ENCODE assay signal across 1 cellular context in the genomic region with DNA sequence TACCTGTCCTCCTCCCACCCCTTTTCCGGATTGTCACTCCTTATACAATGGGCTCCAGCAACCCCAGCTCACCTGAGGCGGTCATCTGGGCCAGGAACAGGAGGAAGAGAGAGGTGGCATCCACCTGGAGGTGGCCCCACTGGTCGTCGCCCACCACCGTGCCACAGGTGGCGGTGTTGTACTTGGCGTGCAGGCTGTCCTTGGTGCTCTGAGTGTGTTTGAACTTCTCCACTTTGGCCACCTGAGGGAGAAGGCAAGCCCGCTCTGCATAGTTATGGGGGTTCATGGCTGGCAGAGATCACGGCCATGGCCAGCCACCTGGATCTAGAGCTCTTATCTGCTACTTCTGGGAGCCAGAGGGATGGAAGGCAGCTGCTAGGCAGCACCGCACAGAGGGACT.
TF ChIP-seq lines count a peak whose summit lies in the region.

No MANE protein-coding gene starts in this region.

TF ChIP-seq in GM23338, 12 proteins besides CTCF, POLR2A, EP300 and RAD21 (continued from another document):
- TF ChIP-seq, protein P1, sequence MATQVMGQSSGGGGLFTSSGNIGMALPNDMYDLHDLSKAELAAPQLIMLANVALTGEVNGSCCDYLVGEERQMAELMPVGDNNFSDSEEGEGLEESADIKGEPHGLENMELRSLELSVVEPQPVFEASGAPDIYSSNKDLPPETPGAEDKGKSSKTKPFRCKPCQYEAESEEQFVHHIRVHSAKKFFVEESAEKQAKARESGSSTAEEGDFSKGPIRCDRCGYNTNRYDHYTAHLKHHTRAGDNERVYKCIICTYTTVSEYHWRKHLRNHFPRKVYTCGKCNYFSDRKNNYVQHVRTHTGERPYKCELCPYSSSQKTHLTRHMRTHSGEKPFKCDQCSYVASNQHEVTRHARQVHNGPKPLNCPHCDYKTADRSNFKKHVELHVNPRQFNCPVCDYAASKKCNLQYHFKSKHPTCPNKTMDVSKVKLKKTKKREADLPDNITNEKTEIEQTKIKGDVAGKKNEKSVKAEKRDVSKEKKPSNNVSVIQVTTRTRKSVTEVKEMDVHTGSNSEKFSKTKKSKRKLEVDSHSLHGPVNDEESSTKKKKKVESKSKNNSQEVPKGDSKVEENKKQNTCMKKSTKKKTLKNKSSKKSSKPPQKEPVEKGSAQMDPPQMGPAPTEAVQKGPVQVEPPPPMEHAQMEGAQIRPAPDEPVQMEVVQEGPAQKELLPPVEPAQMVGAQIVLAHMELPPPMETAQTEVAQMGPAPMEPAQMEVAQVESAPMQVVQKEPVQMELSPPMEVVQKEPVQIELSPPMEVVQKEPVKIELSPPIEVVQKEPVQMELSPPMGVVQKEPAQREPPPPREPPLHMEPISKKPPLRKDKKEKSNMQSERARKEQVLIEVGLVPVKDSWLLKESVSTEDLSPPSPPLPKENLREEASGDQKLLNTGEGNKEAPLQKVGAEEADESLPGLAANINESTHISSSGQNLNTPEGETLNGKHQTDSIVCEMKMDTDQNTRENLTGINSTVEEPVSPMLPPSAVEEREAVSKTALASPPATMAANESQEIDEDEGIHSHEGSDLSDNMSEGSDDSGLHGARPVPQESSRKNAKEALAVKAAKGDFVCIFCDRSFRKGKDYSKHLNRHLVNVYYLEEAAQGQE (IDR thresholded peaks at IDR 0.05; ENCODE audit: unreplicated experiment) = no peak
- TF ChIP-seq ZNF331 (CRISPR knock-in tag; IDR thresholded peaks at IDR 0.05; ENCODE audit: low read depth) (no peak), EZH2 (IDR thresholded peaks at IDR 0.05; ENCODE audit: low read depth, unreplicated experiment) (no peak), ZNF114 (CRISPR knock-in tag; IDR thresholded peaks at IDR 0.05) (no peak), EZH2phosphoT487 (IDR thresholded peaks at IDR 0.05; ENCODE audit: unreplicated experiment) (no peak), STAT1 (IDR thresholded peaks at IDR 0.05; ENCODE audit: unreplicated experiment) (no peak), POLR2AphosphoS5 (IDR thresholded peaks at IDR 0.05; ENCODE audit: low read depth) (no peak), CREB1 (CRISPR knock-in tag; IDR thresholded peaks at IDR 0.05; ENCODE audit: low read depth) (no peak), JUNB (IDR thresholded peaks at IDR 0.05; ENCODE audit: unreplicated experiment) (no peak)
- TF ChIP-seq, protein P2, sequence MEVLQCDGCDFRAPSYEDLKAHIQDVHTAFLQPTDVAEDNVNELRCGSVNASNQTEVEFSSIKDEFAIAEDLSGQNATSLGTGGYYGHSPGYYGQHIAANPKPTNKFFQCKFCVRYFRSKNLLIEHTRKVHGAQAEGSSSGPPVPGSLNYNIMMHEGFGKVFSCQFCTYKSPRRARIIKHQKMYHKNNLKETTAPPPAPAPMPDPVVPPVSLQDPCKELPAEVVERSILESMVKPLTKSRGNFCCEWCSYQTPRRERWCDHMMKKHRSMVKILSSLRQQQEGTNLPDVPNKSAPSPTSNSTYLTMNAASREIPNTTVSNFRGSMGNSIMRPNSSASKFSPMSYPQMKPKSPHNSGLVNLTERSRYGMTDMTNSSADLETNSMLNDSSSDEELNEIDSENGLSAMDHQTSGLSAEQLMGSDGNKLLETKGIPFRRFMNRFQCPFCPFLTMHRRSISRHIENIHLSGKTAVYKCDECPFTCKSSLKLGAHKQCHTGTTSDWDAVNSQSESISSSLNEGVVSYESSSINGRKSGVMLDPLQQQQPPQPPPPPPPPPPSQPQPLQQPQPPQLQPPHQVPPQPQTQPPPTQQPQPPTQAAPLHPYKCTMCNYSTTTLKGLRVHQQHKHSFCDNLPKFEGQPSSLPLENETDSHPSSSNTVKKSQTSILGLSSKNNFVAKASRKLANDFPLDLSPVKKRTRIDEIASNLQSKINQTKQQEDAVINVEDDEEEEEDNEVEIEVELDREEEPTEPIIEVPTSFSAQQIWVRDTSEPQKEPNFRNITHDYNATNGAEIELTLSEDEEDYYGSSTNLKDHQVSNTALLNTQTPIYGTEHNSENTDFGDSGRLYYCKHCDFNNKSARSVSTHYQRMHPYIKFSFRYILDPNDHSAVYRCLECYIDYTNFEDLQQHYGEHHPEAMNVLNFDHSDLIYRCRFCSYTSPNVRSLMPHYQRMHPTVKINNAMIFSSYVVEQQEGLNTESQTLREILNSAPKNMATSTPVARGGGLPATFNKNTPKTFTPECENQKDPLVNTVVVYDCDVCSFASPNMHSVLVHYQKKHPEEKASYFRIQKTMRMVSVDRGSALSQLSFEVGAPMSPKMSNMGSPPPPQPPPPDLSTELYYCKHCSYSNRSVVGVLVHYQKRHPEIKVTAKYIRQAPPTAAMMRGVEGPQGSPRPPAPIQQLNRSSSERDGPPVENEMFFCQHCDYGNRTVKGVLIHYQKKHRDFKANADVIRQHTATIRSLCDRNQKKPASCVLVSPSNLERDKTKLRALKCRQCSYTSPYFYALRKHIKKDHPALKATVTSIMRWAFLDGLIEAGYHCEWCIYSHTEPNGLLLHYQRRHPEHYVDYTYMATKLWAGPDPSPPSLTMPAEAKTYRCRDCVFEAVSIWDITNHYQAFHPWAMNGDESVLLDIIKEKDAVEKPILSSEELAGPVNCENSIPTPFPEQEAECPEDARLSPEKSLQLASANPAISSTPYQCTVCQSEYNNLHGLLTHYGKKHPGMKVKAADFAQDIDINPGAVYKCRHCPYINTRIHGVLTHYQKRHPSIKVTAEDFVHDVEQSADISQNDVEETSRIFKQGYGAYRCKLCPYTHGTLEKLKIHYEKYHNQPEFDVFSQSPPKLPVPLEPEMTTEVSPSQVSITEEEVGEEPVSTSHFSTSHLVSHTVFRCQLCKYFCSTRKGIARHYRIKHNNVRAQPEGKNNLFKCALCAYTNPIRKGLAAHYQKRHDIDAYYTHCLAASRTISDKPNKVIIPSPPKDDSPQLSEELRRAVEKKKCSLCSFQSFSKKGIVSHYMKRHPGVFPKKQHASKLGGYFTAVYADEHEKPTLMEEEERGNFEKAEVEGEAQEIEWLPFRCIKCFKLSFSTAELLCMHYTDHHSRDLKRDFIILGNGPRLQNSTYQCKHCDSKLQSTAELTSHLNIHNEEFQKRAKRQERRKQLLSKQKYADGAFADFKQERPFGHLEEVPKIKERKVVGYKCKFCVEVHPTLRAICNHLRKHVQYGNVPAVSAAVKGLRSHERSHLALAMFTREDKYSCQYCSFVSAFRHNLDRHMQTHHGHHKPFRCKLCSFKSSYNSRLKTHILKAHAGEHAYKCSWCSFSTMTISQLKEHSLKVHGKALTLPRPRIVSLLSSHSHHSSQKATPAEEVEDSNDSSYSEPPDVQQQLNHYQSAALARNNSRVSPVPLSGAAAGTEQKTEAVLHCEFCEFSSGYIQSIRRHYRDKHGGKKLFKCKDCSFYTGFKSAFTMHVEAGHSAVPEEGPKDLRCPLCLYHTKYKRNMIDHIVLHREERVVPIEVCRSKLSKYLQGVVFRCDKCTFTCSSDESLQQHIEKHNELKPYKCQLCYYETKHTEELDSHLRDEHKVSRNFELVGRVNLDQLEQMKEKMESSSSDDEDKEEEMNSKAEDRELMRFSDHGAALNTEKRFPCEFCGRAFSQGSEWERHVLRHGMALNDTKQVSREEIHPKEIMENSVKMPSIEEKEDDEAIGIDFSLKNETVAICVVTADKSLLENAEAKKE (CRISPR knock-in tag; IDR thresholded peaks at IDR 0.05) = no peak
- TF ChIP-seq, protein P3, sequence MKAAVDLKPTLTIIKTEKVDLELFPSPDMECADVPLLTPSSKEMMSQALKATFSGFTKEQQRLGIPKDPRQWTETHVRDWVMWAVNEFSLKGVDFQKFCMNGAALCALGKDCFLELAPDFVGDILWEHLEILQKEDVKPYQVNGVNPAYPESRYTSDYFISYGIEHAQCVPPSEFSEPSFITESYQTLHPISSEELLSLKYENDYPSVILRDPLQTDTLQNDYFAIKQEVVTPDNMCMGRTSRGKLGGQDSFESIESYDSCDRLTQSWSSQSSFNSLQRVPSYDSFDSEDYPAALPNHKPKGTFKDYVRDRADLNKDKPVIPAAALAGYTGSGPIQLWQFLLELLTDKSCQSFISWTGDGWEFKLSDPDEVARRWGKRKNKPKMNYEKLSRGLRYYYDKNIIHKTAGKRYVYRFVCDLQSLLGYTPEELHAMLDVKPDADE (IDR thresholded peaks at IDR 0.05) = no peak
